In genomic region chr10:73935895-73936294, GRCh38 we compare ENCODE assay signal across 22 cellular contexts. TPM values are rescaled to one million over a fixed set of nuclear protein-coding genes. Genes with fewer than 3 reads are reported as not detected.
DNase-seq lines count a peak whose midpoint lies in the region; ATAC-seq and TF ChIP-seq lines count a peak whose summit lies in the region.
"Had no signal": no experiment of that assay in that cellular context is flagged by ENCODE, and none has a peak within 500 bp of the region (broad histone marks: within the 10 kb centered on the region; RNA-seq: fewer than 3 reads in every experiment).

No MANE protein-coding gene starts in this region.

- WGBS in esophagus, 2 donors: 50 to 68% methylated on average over 3 of the region's 3 CpGs

- CTCF ChIA-PET in PC-3 (lab: Charles Lee): interaction anchor here (6.4 kb wide), 1 partner anchor 48 kb away, joined by 317 read pairs; no protein-coding TSS in a partner anchor

- intact Hi-C loops in PC-3 (cut with micrococcal nuclease): no loop called here

- peaks cover 11% of the 10 kb centered on the region for H3K4me1 ChIP-seq in GM23338 (ENCODE audit: insufficient read depth)
- H3K4me1 ChIP-seq in PC-3 (ENCODE audit: insufficient read depth, low read length): peaks cover 36% of the 10 kb centered on the region
- peaks cover 8 to 22% of the 10 kb centered on the region in 2 donors for H3K4me1 ChIP-seq in esophagus (ENCODE audit: control insufficient read depth in 2 of 2, insufficient read depth in 2 of 2, low read length in 1 of 2)
- no peaks in the 10 kb centered on the region for H3K4me1 ChIP-seq in neural progenitor cell

- H4K20me1 ChIP-seq in GM23338 (replicated peaks; ENCODE audit: insufficient read depth) (no peaks in the 10 kb centered on the region), PC-3 (ENCODE audit: low read length) (no peaks in the 10 kb centered on the region), neural progenitor cell (ENCODE audit: low read depth) (no peaks in the 10 kb centered on the region)

- H3K27me3 ChIP-seq in GM23338 (ENCODE audit: insufficient read depth) (no peaks in the 10 kb centered on the region), PC-3 (ENCODE audit: low read length) (no peaks in the 10 kb centered on the region), esophagus (ENCODE audit: control insufficient read depth in 1 of 2, insufficient read depth in 2 of 2, low read length in 2 of 2) (no peaks in the 10 kb centered on the region), neural progenitor cell (no peaks in the 10 kb centered on the region)
- H3K27me3 ChIP-seq: SJSA1 had no signal

- H3K4me3 ChIP-seq in GM23338: no peak overlapping the region
- H3K4me3 ChIP-seq in PC-3 (ENCODE audit: low read length): no peak overlapping the region
- H3K4me3 ChIP-seq in esophagus (ENCODE audit: low read depth in 1 of 2, low read length in 2 of 2): no peak overlapping the region
- H3K4me3 ChIP-seq in neural progenitor cell: no peak overlapping the region
- H3K4me3 ChIP-seq: SJSA1 had no signal

- no peaks in the 10 kb centered on the region for H3K36me3 ChIP-seq in GM23338 (ENCODE audit: insufficient read depth)
- no peaks in the 10 kb centered on the region for H3K36me3 ChIP-seq in PC-3 (ENCODE audit: low read depth, low read length)
- H3K36me3 ChIP-seq in esophagus (ENCODE audit: control insufficient read depth in 2 of 2, insufficient read depth in 2 of 2, low read length in 1 of 2): no peaks in the 10 kb centered on the region
- H3K36me3 ChIP-seq in neural progenitor cell: no peaks in the 10 kb centered on the region
- H3K36me3 ChIP-seq: SJSA1 had no signal

- H3F3A ChIP-seq in GM23338 (replicated peaks; ENCODE audit: low read depth): peaks cover 2% of the 10 kb centered on the region; the same call in 1 of the 2 replicates
- peaks cover 2% of the 10 kb centered on the region for H3F3A ChIP-seq in PC-3 (ENCODE audit: low read length, unreplicated experiment)
- H3F3A ChIP-seq in neural progenitor cell (ENCODE audit: low read depth): peaks cover 3% of the 10 kb centered on the region

- no TSS peak for BruUV-seq in PC-3 (replicated peaks; lab: Mats Ljungman, UMichigan)

- H3K4me3 Mint-ChIP-seq in GM23338: no peak overlapping the region
- H3K4me3 Mint-ChIP-seq in neural progenitor cell: no peak overlapping the region
- H3K4me3 Mint-ChIP-seq: B cell; CD8-positive, alpha-beta T cell had no signal

- TF ChIP-seq CTCF in GM23338 (conservative IDR thresholded peaks at IDR 0.05; ENCODE audit: low read depth in 2 of 2): no peak
- no peak for TF ChIP-seq CTCF in PC-3 (conservative IDR thresholded peaks at IDR 0.05; ENCODE audit: low read depth, low read length)
- no peak for TF ChIP-seq CTCF in neural progenitor cell (IDR thresholded peaks at IDR 0.05)

- no peak overlapping the region for H3K9ac ChIP-seq in PC-3 (ENCODE audit: low read length)
- no peak overlapping the region for H3K9ac ChIP-seq in neural progenitor cell

- H3K4me2 ChIP-seq in GM23338 (no peak overlapping the region), PC-3 (ENCODE audit: low read length) (no peak overlapping the region), neural progenitor cell (no peak overlapping the region)

- H3K27me3 Mint-ChIP-seq in GM23338 (ENCODE audit: insufficient read depth, low read depth, poor library complexity) (peaks cover 16% of the 10 kb centered on the region), neural progenitor cell (ENCODE audit: insufficient read depth, low read depth) (peaks cover 2% of the 10 kb centered on the region)
- H3K27me3 Mint-ChIP-seq: B cell had no signal

- no peak overlapping the region for H3K27ac ChIP-seq in GM23338 (ENCODE audit: low read depth)
- no peak overlapping the region for H3K27ac ChIP-seq in PC-3 (ENCODE audit: low read length)
- H3K27ac ChIP-seq in esophagus (ENCODE audit: low read depth in 2 of 2, low read length in 1 of 2): peak overlapping the region; percentile 48 to 75
- H3K27ac ChIP-seq in neural progenitor cell: no peak overlapping the region
- H3K27ac ChIP-seq: C4-2B, SJSA1 had no signal

- H3K9me2 ChIP-seq in GM23338 (ENCODE audit: insufficient read depth) (no peaks in the 10 kb centered on the region), PC-3 (replicated peaks; ENCODE audit: low read length) (no peaks in the 10 kb centered on the region)

- no peak overlapping the region for H3K27ac Mint-ChIP-seq in GM23338
- no peak overlapping the region for H3K27ac Mint-ChIP-seq in neural progenitor cell
- H3K27ac Mint-ChIP-seq: B cell; CD8-positive, alpha-beta T cell had no signal

- no peaks in the 10 kb centered on the region for H3K9me3 ChIP-seq in PC-3 (ENCODE audit: low read length)
- no peaks in the 10 kb centered on the region for H3K9me3 ChIP-seq in esophagus (ENCODE audit: control insufficient read depth in 2 of 2, insufficient read depth in 1 of 2, low read depth in 1 of 2, low read length in 1 of 2)
- no peaks in the 10 kb centered on the region for H3K9me3 ChIP-seq in neural progenitor cell (ENCODE audit: low read depth)
- H3K9me3 ChIP-seq: Caco-2, SJSA1 had no signal

- POLR2A ChIA-PET in PC-3 (lab: Charles Lee; ENCODE audit: unreplicated experiment): interaction anchor here (0.6 to 1.0 kb wide), 5 partner anchors 25 to 560 kb away, joined by 3 to 5 read pairs (median 3); partner anchors contain the start of gene PLAU

- DNase-seq in GM23338 (ENCODE audit: low spot score) (no peak), PC-3 (no peak), neural progenitor cell (ENCODE audit: low spot score) (no peak), left lobe of liver (ENCODE audit: low spot score) (no peak), KBM-7 (no peak), NCI-H1930 (lab: John Stamatoyannopoulos, UW) (no peak)
- DNase-seq: Caco-2; CD8-positive, alpha-beta T cell; IMR-90; NCI-H1092; NCI-H1417 treated with DMSO at 0.1 percent for 48 hours; NCI-H1694 treated with DMSO at 0.1 percent for 48 hours; NCI-H2171 treated with DMSO at 0.1 percent for 48 hours; NCI-H345; NCI-H510A treated with DMSO at 0.1 percent for 48 hours; NCI-H774 had no signal

- H3K4me1 Mint-ChIP-seq in GM23338 (peaks cover 17% of the 10 kb centered on the region), neural progenitor cell (peaks cover 10% of the 10 kb centered on the region)

- in situ Hi-C loops in KBM-7 (cut with MboI; ENCODE audit: low pct_unique_long_range_greater_than_20kb, low sequenced_read_pairs): no loop called here

- H3K79me2 ChIP-seq in GM23338 (replicated peaks; ENCODE audit: insufficient read depth) (no peaks in the 10 kb centered on the region), PC-3 (ENCODE audit: low read length) (no peaks in the 10 kb centered on the region), neural progenitor cell (ENCODE audit: low read depth) (no peaks in the 10 kb centered on the region)

- H2AFZ ChIP-seq in GM23338: peak overlapping the region; percentile 81
- H2AFZ ChIP-seq in PC-3 (ENCODE audit: low read length): peak overlapping the region; percentile 0; the same call in 1 of the 2 replicates
- peak overlapping the region; percentile 59 for H2AFZ ChIP-seq in neural progenitor cell (replicated peaks)

- H3K36me3 Mint-ChIP-seq in GM23338 (ENCODE audit: low read depth) (no peaks in the 10 kb centered on the region), neural progenitor cell (no peaks in the 10 kb centered on the region)
- H3K36me3 Mint-ChIP-seq: CD8-positive, alpha-beta T cell had no signal

- H3K9me3 Mint-ChIP-seq in GM23338 (no peaks in the 10 kb centered on the region), neural progenitor cell (no peaks in the 10 kb centered on the region)
- H3K9me3 Mint-ChIP-seq: CD8-positive, alpha-beta T cell had no signal

- no peak for ATAC-seq in GM23338
- ATAC-seq in PC-3: no peak
- ATAC-seq in left lobe of liver: no peak
- ATAC-seq: CD8-positive, alpha-beta T cell; HCT116; Right ventricle myocardium inferior had no signal

TF ChIP-seq in GM23338, 12 proteins besides CTCF, POLR2A, EP300 and RAD21 (continues in another document):
- no peak for TF ChIP-seq CREB1 (CRISPR knock-in tag; IDR thresholded peaks at IDR 0.05; ENCODE audit: low read depth)
- TF ChIP-seq ZNF331 (CRISPR knock-in tag; IDR thresholded peaks at IDR 0.05; ENCODE audit: low read depth): no peak
- TF ChIP-seq ZNF114 (CRISPR knock-in tag; IDR thresholded peaks at IDR 0.05): no peak

RNA-seq across cellular contexts. Expression of gene PLAU, which starts 25.0 kb away (rescaled TPM):
- 13.3 and 14.5 TPM in 2 replicates for total RNA-seq in GM23338 (2014; rRNA removed; shearing (Covaris generic))
- polyA plus RNA-seq in GM23338 (2016; fragmentation: Nextera tagmentation; extraction: Ambion mirVana) (17.5 and 18.0 TPM in 2 replicates), esophagus (10 to 100 TPM in 1 of 2 donors, 1 to 10 TPM in 1; 7.0 to 13.7 TPM)
- total RNA-seq in PC-3 (2014; rRNA removed) (1,570 and 1,582 TPM in 2 replicates), neural progenitor cell (ENCODE audit: low replicate concordance) (7.6 and 10.7 TPM in 2 replicates), left lobe of liver (0.50 TPM)
- total RNA-seq: B cell had no signal

Comparison
In these comparisons a context has a peak if more than half of its experiments do, and no peak if none do; other contexts are left out.
1. H2AFZ ChIP-seq: peak in every context shown above with its lines; median percentile 81 in GM23338; 59 in neural progenitor cell; 0 in PC-3.
2. H3K27ac ChIP-seq: peak in esophagus (2 of 2); none in GM23338 (single experiment), PC-3 (single experiment) and neural progenitor cell (single experiment).
3. RNA of gene PLAU, which starts 25.0 kb away (total RNA-seq): 1,570 to 1,582 TPM in PC-3; 13.3 to 14.5 TPM in GM23338, 7.6 to 10.7 TPM in neural progenitor cell and 0.50 TPM in left lobe of liver (single experiment); every median in the first group is over 100 times any median in the second.